Comparison of ENCODE assay signal across 24 cellular contexts in the genomic region with DNA sequence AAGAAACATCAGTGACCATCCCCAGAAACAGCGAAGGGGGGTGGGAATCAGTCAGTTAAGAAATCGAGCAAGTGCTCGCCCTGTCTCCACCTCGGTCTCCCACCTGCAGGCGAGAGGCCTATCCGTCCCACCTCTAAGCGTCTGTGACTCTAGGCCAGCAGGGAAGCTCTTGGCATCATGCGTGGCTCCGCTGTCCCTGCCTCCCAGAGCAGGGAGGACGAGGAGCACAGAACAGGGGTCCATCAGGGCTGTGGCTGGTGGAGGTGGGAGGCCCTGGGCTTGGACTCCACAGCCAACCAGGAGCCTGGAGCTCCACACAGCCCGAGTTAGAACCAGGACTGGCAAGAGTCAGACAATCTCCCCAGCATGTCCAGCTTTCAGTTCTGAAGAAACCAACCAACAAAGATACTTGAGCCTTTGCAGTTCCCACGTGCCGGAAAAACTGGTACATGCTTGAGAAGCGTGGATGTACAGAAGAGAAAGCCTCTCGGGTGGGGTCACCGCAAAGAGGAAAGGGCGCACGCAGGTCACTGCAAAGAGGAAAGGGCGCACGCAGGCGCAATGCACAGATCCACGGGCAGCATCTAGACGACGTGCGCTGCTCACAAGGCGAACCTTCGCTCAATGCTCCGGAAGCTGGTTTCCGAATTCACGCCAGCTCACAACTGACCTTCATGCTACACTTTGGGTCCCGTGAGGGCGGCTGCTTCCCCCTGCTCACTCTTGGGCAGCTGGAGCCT.
"Had no signal": no experiment of that assay in that cellular context is flagged by ENCODE, and none has a peak within 500 bp of the region (broad histone marks: within the 10 kb centered on the region; RNA-seq: fewer than 3 reads in every experiment).

No MANE protein-coding gene starts in this region.

- H3K27me3 ChIP-seq: breast epithelium, ovary, right atrium auricular region, tibial nerve, vagina had no signal

- H3K4me3 Mint-ChIP-seq: activated B cell treated with CpG ODN at 0.5 μM for 24 hours; activated CD4-positive, alpha-beta memory T cell treated with anti-CD3 and anti-CD28 coated beads for 36 hours; activated naive CD4-positive, alpha-beta T cell treated with anti-CD3 and anti-CD28 coated beads for 36 hours; activated naive CD8-positive, alpha-beta T cell treated with anti-CD3 and anti-CD28 coated beads, Interleukin-2, amount 10 ng/mL, durations not matched to agents 7 days and 5 days; activated T-cell treated with anti-CD3 and anti-CD28 coated beads, Interleukin-2, amount 50 U/mL, for 72 hours had no signal

- H3K27ac ChIP-seq: breast epithelium, heart right ventricle, lower lobe of right lung, ovary, psoas muscle, right atrium auricular region, stomach, suprapubic skin, tibial nerve, vagina had no signal

- H3K36me3 ChIP-seq: breast epithelium, heart right ventricle, lower lobe of right lung, ovary, right atrium auricular region, stomach, suprapubic skin, tibial nerve, vagina had no signal

- H3K9me3 Mint-ChIP-seq: activated B cell treated with CpG ODN at 0.5 μM for 24 hours; activated naive CD4-positive, alpha-beta T cell treated with anti-CD3 and anti-CD28 coated beads for 36 hours; activated naive CD8-positive, alpha-beta T cell treated with anti-CD3 and anti-CD28 coated beads, Interleukin-2, amount 10 ng/mL, durations not matched to agents 7 days and 5 days had no signal

- H3K4me1 ChIP-seq: breast epithelium, heart right ventricle, lower lobe of right lung, psoas muscle, right atrium auricular region, stomach, suprapubic skin, tibial nerve, vagina had no signal

- H3K9me3 ChIP-seq: breast epithelium, lower lobe of right lung, ovary, psoas muscle, right atrium auricular region, stomach, suprapubic skin, tibial nerve, vagina had no signal

- H3K27ac Mint-ChIP-seq: activated B cell treated with CpG ODN at 0.5 μM for 24 hours; activated CD4-positive, alpha-beta memory T cell treated with anti-CD3 and anti-CD28 coated beads for 36 hours; activated naive CD4-positive, alpha-beta T cell treated with anti-CD3 and anti-CD28 coated beads for 36 hours; activated naive CD8-positive, alpha-beta T cell treated with anti-CD3 and anti-CD28 coated beads, Interleukin-2, amount 10 ng/mL, durations not matched to agents 7 days and 5 days; activated T-cell treated with anti-CD3 and anti-CD28 coated beads, Interleukin-2, amount 50 U/mL, for 72 hours had no signal

- H3K4me3 ChIP-seq: breast epithelium, heart right ventricle, lower lobe of right lung, ovary, psoas muscle, right atrium auricular region, stomach, suprapubic skin, tibial nerve, vagina had no signal

- ATAC-seq: activated T-cell treated with anti-CD3 and anti-CD28 coated beads, Interleukin-2, amount 50 U/mL, for 72 hours; heart right ventricle; left colon; lower lobe of right lung; naive thymus-derived CD4-positive, alpha-beta T cell; psoas muscle had no signal

- H3K36me3 Mint-ChIP-seq: activated CD4-positive, alpha-beta memory T cell treated with anti-CD3 and anti-CD28 coated beads for 36 hours; activated naive CD8-positive, alpha-beta T cell treated with anti-CD3 and anti-CD28 coated beads, Interleukin-2, amount 10 ng/mL, durations not matched to agents 7 days and 5 days; naive thymus-derived CD4-positive, alpha-beta T cell had no signal

- DNase-seq: activated B cell treated with CpG ODN at 0.5 μM for 24 hours; activated CD4-positive, alpha-beta memory T cell treated with anti-CD3 and anti-CD28 coated beads for 36 hours; activated effector memory CD4-positive, alpha-beta T cell treated with Interleukin-2 at 50 U/mL for 16 hours; activated naive CD4-positive, alpha-beta T cell treated with anti-CD3 and anti-CD28 coated beads for 36 hours; activated naive CD8-positive, alpha-beta T cell treated with anti-CD3 and anti-CD28 coated beads, Interleukin-2, amount 10 ng/mL, durations not matched to agents 7 days and 5 days; activated T-cell treated with anti-CD3 and anti-CD28 coated beads, Interleukin-2, amount 50 U/mL, for 72 hours; amniotic stem cell; cerebellar nuclear complex; cortex of kidney; heart right ventricle; islet precursor cell; left colon; lower lobe of right lung; ovary; psoas muscle; stomach; T-helper 1 cell; T1000 had no signal

- H3K27me3 Mint-ChIP-seq: activated B cell treated with CpG ODN at 0.5 μM for 24 hours; naive thymus-derived CD4-positive, alpha-beta T cell had no signal
